ENCODE assay signal across 8 cellular contexts in genomic region chr6:149026530-149026942, GRCh38.
DNase-seq lines count a peak whose midpoint lies in the region; ATAC-seq and TF ChIP-seq lines count a peak whose summit lies in the region.

No MANE protein-coding gene starts in this region.

- intact Hi-C loops in ascending aorta (cut with DNase I) = no loop called here
- intact Hi-C loops in left lung (cut with DNase I) = no loop called here
- intact Hi-C loops in lower leg skin (cut with DNase I; ENCODE audit: low total_unique reads) = loop anchor here (5.0 kb wide), 1 partner anchor 496 kb away; no protein-coding TSS in a partner anchor

- no peaks in the 10 kb centered on the region for H3K79me2 ChIP-seq in GM23338 (replicated peaks; ENCODE audit: insufficient read depth)

- WGBS in lower leg skin, 2 donors = 50 to 57% methylated on average over 4 of the region's 4 CpGs

- H3K4me1 ChIP-seq in GM23338 (ENCODE audit: insufficient read depth) (no peaks in the 10 kb centered on the region), ascending aorta (peaks cover 0 to 5% of the 10 kb centered on the region in 2 donors), left lung (peaks cover 5 to 6% of the 10 kb centered on the region in 2 donors)

- peak; percentile 88 for DNase-seq in AG09309 (ENCODE audit: low read depth)
- DNase-seq in GM23338 (ENCODE audit: low spot score) = peak; percentile 89
- DNase-seq in NCI-H748 treated with DMSO at 0.1 percent for 48 hours (lab: John Stamatoyannopoulos, UW) = peak; percentile 76
- no peak for DNase-seq in ascending aorta (ENCODE audit: low spot score in 2 of 2)
- DNase-seq in left lung = no peak
- DNase-seq in lower leg skin (ENCODE audit: low spot score in 2 of 2) = no peak
- DNase-seq in coronary artery (ENCODE audit: low spot score) = no peak

- no peak for TF ChIP-seq POLR2A in lower leg skin (IDR thresholded peaks at IDR 0.05)

- no peaks in the 10 kb centered on the region for H3K9me3 Mint-ChIP-seq in GM23338

- no peaks in the 10 kb centered on the region for H3K27me3 ChIP-seq in GM23338 (ENCODE audit: insufficient read depth)
- no peaks in the 10 kb centered on the region for H3K27me3 ChIP-seq in ascending aorta
- H3K27me3 ChIP-seq in left lung = no peaks in the 10 kb centered on the region

- no peaks in the 10 kb centered on the region for H3F3A ChIP-seq in GM23338 (replicated peaks; ENCODE audit: low read depth)

- H3K4me1 Mint-ChIP-seq in GM23338 = peaks cover 4% of the 10 kb centered on the region; the same call in 1 of the 3 replicates

- H3K4me3 Mint-ChIP-seq in GM23338 = no peak overlapping the region

- H3K27ac ChIP-seq in GM23338 (ENCODE audit: low read depth) (no peak overlapping the region), ascending aorta (no peak overlapping the region), left lung (no peak overlapping the region), coronary artery (no peak overlapping the region)

- H4K20me1 ChIP-seq in GM23338 (replicated peaks; ENCODE audit: insufficient read depth) = no peaks in the 10 kb centered on the region

- H3K9me3 ChIP-seq in ascending aorta (no peaks in the 10 kb centered on the region), left lung (peaks cover 0 to 4% of the 10 kb centered on the region in 2 donors)

- H2AFZ ChIP-seq in GM23338 = no peak overlapping the region

- no peaks in the 10 kb centered on the region for H3K9me2 ChIP-seq in GM23338 (ENCODE audit: insufficient read depth)

- H3K36me3 ChIP-seq in GM23338 (ENCODE audit: insufficient read depth) (peaks cover 11% of the 10 kb centered on the region; the same call in 1 of the 2 replicates), ascending aorta (peaks cover 0 to 10% of the 10 kb centered on the region in 2 donors), left lung (no peaks in the 10 kb centered on the region)

- H3K4me3 ChIP-seq in AG09309 (ENCODE audit: control insufficient read depth, low read depth, low read length) (no peak overlapping the region), GM23338 (no peak overlapping the region), ascending aorta (no peak overlapping the region), left lung (no peak overlapping the region), lower leg skin (ENCODE audit: low read depth, poor library complexity, severe bottlenecking) (no peak overlapping the region), coronary artery (no peak overlapping the region)

- ATAC-seq in GM23338 = peak; percentile 91
- peak; percentile 67 for ATAC-seq in left lung
- no peak for ATAC-seq in GM18907 (IDR thresholded peaks at IDR 0.05; ENCODE audit: unreplicated experiment)

- H3K36me3 Mint-ChIP-seq in GM23338 (ENCODE audit: low read depth) = peaks cover 29% of the 10 kb centered on the region

- no peak overlapping the region for H3K27ac Mint-ChIP-seq in GM23338

- TF ChIP-seq CTCF in AG09309 (IDR thresholded peaks at IDR 0.05; ENCODE audit: control insufficient read depth, insufficient read depth, low read depth, low read length, missing control alignments) (peak; percentile 66), GM23338 (conservative IDR thresholded peaks at IDR 0.05; ENCODE audit: low read depth in 2 of 2) (peak; percentile 91 to 94), ascending aorta (IDR thresholded peaks at IDR 0.05) (peak; percentile 46 to 53 (median 53)), left lung (IDR thresholded peaks at IDR 0.05) (peak; percentile 20 to 31), lower leg skin (IDR thresholded peaks at IDR 0.05) (peak in 1 of 3 donors; percentile 49), coronary artery (IDR thresholded peaks at IDR 0.05) (no peak)

- peaks cover 4% of the 10 kb centered on the region for H3K27me3 Mint-ChIP-seq in GM23338 (ENCODE audit: insufficient read depth, low read depth, poor library complexity)

- no peak overlapping the region for H3K4me2 ChIP-seq in GM23338

TF ChIP-seq in GM23338, 12 proteins besides CTCF, POLR2A, EP300 and RAD21 (continues in another document):
- no peak for TF ChIP-seq NANOG (IDR thresholded peaks at IDR 0.05; ENCODE audit: borderline replicate concordance)
- no peak for TF ChIP-seq STAT1 (IDR thresholded peaks at IDR 0.05; ENCODE audit: unreplicated experiment)
- no peak for TF ChIP-seq ZNF331 (CRISPR knock-in tag; IDR thresholded peaks at IDR 0.05; ENCODE audit: low read depth)
- TF ChIP-seq EZH2 (IDR thresholded peaks at IDR 0.05; ENCODE audit: low read depth, unreplicated experiment) = no peak
- TF ChIP-seq JUNB (IDR thresholded peaks at IDR 0.05; ENCODE audit: unreplicated experiment) = no peak
- TF ChIP-seq ZNF462 (CRISPR knock-in tag; IDR thresholded peaks at IDR 0.05) = no peak
- TF ChIP-seq REST (IDR thresholded peaks at IDR 0.05; ENCODE audit: unreplicated experiment) = no peak

Comparison
In these comparisons a context has a peak if more than half of its experiments do, and no peak if none do; other contexts are left out.
1. DNase-seq: peak in AG09309 (single experiment), GM23338 (single experiment) and NCI-H748 treated with DMSO at 0.1 percent for 48 hours (single experiment); none in ascending aorta (0 of 2), left lung (0 of 2), lower leg skin (0 of 2) and coronary artery (single experiment).